In genomic region chr18:50189160-50189559, GRCh38 we compare ENCODE assay signal across 22 cellular contexts. TPM values are rescaled to one million over a fixed set of nuclear protein-coding genes. Genes with fewer than 3 reads are reported as not detected.
DNase-seq lines count a peak whose midpoint lies in the region; ATAC-seq and TF ChIP-seq lines count a peak whose summit lies in the region.
"Had no signal": no experiment of that assay in that cellular context is flagged by ENCODE, and none has a peak within 500 bp of the region (broad histone marks: within the 10 kb centered on the region; RNA-seq: fewer than 3 reads in every experiment).

No MANE protein-coding gene starts in this region.

- no peak for TF ChIP-seq CTCF in mucosa of descending colon (IDR thresholded peaks at IDR 0.05)
- no peak for TF ChIP-seq CTCF in uterus (IDR thresholded peaks at IDR 0.05)

- H3K4me1 ChIP-seq in mucosa of rectum (ENCODE audit: control insufficient read depth in 2 of 2, insufficient read depth in 2 of 2, low read length in 2 of 2) (peaks cover 14 to 35% of the 10 kb centered on the region in 2 donors), mucosa of descending colon (ENCODE audit: low read depth) (peaks cover 17% of the 10 kb centered on the region), uterus (peaks cover 0 to 2% of the 10 kb centered on the region in 2 donors)

- H3K27me3 ChIP-seq in mucosa of rectum (ENCODE audit: control insufficient read depth in 2 of 2, insufficient read depth in 2 of 2, low read length in 2 of 2) (peaks cover 0 to 2% of the 10 kb centered on the region in 2 donors), uterus (no peaks in the 10 kb centered on the region)

- H3K4me3 ChIP-seq in mucosa of rectum (ENCODE audit: low read length in 2 of 2), result no peak overlapping the region
- H3K4me3 ChIP-seq in mucosa of descending colon, result no peak overlapping the region
- no peak overlapping the region for H3K4me3 ChIP-seq in uterus
- H3K4me3 ChIP-seq: dorsolateral prefrontal cortex, gastrocnemius medialis, sigmoid colon had no signal

- H3K9ac ChIP-seq in mucosa of rectum (ENCODE audit: low read depth in 1 of 2, low read length in 2 of 2), result no peak overlapping the region
- H3K9ac ChIP-seq: parathyroid adenoma had no signal

- H3K36me3 ChIP-seq in mucosa of rectum (ENCODE audit: control insufficient read depth in 2 of 2, insufficient read depth in 2 of 2, low read length in 2 of 2) (no peaks in the 10 kb centered on the region), mucosa of descending colon (ENCODE audit: low read depth) (no peaks in the 10 kb centered on the region), uterus (no peaks in the 10 kb centered on the region)
- H3K36me3 ChIP-seq: gastrocnemius medialis, sigmoid colon had no signal

- DNase-seq in mucosa of descending colon (no peak), uterus (no peak), sciatic nerve (ENCODE audit: low spot score) (no peak)
- DNase-seq: activated CD4-positive, alpha-beta T cell treated with anti-CD3 and anti-CD28 coated beads, Interleukin-2, amount 10 ng/mL, durations not matched to agents 7 days and 5 days; activated CD8-positive, alpha-beta memory T cell treated with anti-CD3 and anti-CD28 coated beads, Interleukin-2, amount 50 U/mL, for 48 hours; caudate nucleus; dorsolateral prefrontal cortex; erythroblast; gastrocnemius medialis; KBM-7; kidney glomerular epithelial cell; mesenchymal stem cell; natural killer cell; NCI-H2081 treated with DMSO at 0.1 percent for 48 hours; sigmoid colon; trophoblast cell had no signal

- ATAC-seq in GM19023 (IDR thresholded peaks at IDR 0.05; ENCODE audit: unreplicated experiment) (peak; percentile 81), HG02610 (IDR thresholded peaks at IDR 0.05; ENCODE audit: unreplicated experiment) (peak; percentile 60), HG03457 (IDR thresholded peaks at IDR 0.05; ENCODE audit: unreplicated experiment) (peak; percentile 81), mucosa of descending colon (no peak), SK-N-SH treated with all-trans-retinoic acid at 6 μM for 48 hours (no peak), sciatic nerve (no peak)
- ATAC-seq: gastrocnemius medialis, natural killer cell had no signal

- H3K9me3 ChIP-seq in mucosa of rectum (ENCODE audit: control insufficient read depth in 2 of 2, low read length in 2 of 2) (no peaks in the 10 kb centered on the region), mucosa of descending colon (no peaks in the 10 kb centered on the region), uterus (no peaks in the 10 kb centered on the region)
- H3K9me3 ChIP-seq: gastrocnemius medialis, sigmoid colon had no signal

- H3K27ac ChIP-seq in mucosa of rectum (ENCODE audit: low read depth in 2 of 2, low read length in 2 of 2) (peak overlapping the region; percentile 28 to 29), uterus (no peak overlapping the region)
- H3K27ac ChIP-seq: dorsolateral prefrontal cortex, gastrocnemius medialis, parathyroid adenoma, sigmoid colon had no signal

- intact Hi-C loops in mucosa of descending colon (cut with DNase I, micrococcal nuclease), result no loop called here
- intact Hi-C loops in uterus (cut with DNase I; ENCODE audit: low total_unique reads), result no loop called here
- intact Hi-C loops in sciatic nerve (cut with DNase I), result loop anchor here (5.0 kb wide), 1 partner anchor 1327 kb away; no protein-coding TSS in a partner anchor

- TF ChIP-seq POLR2A in uterus (IDR thresholded peaks at IDR 0.05), result no peak

TF ChIP-seq in SK-N-SH treated with all-trans-retinoic acid at 6 μM for 48 hours, 23 proteins besides CTCF, POLR2A, EP300 and RAD21:
- TF ChIP-seq ZC3H10 (CRISPR knock-in tag; IDR thresholded peaks at IDR 0.05) (no peak), POU6F1 (CRISPR knock-in tag; IDR thresholded peaks at IDR 0.05; ENCODE audit: borderline replicate concordance, low read depth) (no peak), ISL1 (CRISPR knock-in tag; IDR thresholded peaks at IDR 0.05) (no peak), CSRNP3 (CRISPR knock-in tag; IDR thresholded peaks at IDR 0.05) (no peak), TOX (CRISPR knock-in tag; IDR thresholded peaks at IDR 0.05; ENCODE audit: borderline replicate concordance) (no peak), ARNTL (CRISPR knock-in tag; IDR thresholded peaks at IDR 0.05; ENCODE audit: borderline replicate concordance, low read depth) (no peak), GLIS3 (CRISPR knock-in tag; IDR thresholded peaks at IDR 0.05) (no peak), TSHZ2 (CRISPR knock-in tag; IDR thresholded peaks at IDR 0.05) (no peak)

RNA-seq across cellular contexts. Expression of gene MYO5B, which starts 5.8 kb away (rescaled TPM):
- total RNA-seq in mucosa of descending colon, result 100 to 1,000 TPM in 2 of 3 donors, 10 to 100 TPM in 1; 52.7 to 179 (median 120) TPM
- 10 to 100 TPM in 1 of 4 donors, 1 to 10 TPM in 1, under 1 TPM in 2; 0.29 to 14.7 (median 1.2) TPM for total RNA-seq in uterus
- 9.9 TPM for total RNA-seq in sciatic nerve

Comparison
In these comparisons a context has a peak if more than half of its experiments do, and no peak if none do; other contexts are left out.
1. ATAC-seq: peak in GM19023 (single experiment), HG02610 (single experiment) and HG03457 (single experiment); none in mucosa of descending colon (single experiment), SK-N-SH treated with all-trans-retinoic acid at 6 μM for 48 hours (single experiment) and sciatic nerve (single experiment).
2. H3K27ac ChIP-seq: peak in mucosa of rectum (2 of 2); none in uterus (0 of 2).